In genomic region chr6:89439014-89439413, GRCh38 we compare ENCODE assay signal across 7 cellular contexts. TPM values are rescaled to one million over a fixed set of nuclear protein-coding genes. Genes with fewer than 3 reads are reported as not detected.
"Had no signal": no experiment of that assay in that cellular context is flagged by ENCODE, and none has a peak within 500 bp of the region (broad histone marks: within the 10 kb centered on the region; RNA-seq: fewer than 3 reads in every experiment).

No MANE protein-coding gene starts in this region.

- ATAC-seq: HepG2 had no signal

- H3K4me3 ChIP-seq: K562 had no signal

- DNase-seq: IMR-90, KBM-7, KG1 had no signal

- H3K27ac ChIP-seq: HL-60 had no signal

RNA-seq across cellular contexts. Expression of gene ANKRD6, which starts 6.1 kb away (rescaled TPM):
- total RNA-seq: HT-29 had no signal

RNA-seq across cellular contexts. Expression of gene RRAGD, which starts 26.9 kb away (rescaled TPM):
- total RNA-seq: HT-29, IMR-90 had no signal
